14 cellular contexts compared by ENCODE assay signal in the genomic region with DNA sequence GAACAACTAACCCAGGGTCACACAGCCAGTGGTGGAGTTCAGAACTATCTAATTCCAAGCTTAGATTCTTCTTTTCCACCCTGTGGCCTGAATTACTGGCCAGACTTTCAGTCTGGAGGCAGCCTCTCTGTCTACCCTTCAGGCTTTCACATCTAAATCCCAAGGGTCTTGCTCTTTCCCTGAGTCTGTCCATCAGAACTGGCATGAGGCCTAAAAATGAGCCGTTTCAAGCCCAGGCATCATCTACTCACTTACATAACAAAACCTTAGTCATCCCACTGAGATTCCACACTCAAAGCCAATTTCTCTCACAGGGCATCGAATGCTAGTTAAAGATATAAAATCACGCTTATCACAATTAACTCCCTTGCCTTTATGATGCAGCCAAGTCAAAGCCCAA. TPM values are rescaled to one million over a fixed set of nuclear protein-coding genes. Genes with fewer than 3 reads are reported as not detected.
DNase-seq lines count a peak whose midpoint lies in the region; ATAC-seq and TF ChIP-seq lines count a peak whose summit lies in the region.
"Had no signal": no experiment of that assay in that cellular context is flagged by ENCODE, and none has a peak within 500 bp of the region (broad histone marks: within the 10 kb centered on the region; RNA-seq: fewer than 3 reads in every experiment).

No MANE protein-coding gene starts in this region.

- H3K27ac ChIP-seq in CD4-positive, alpha-beta memory T cell (ENCODE audit: low read depth, low read length): no peak overlapping the region
- no peak overlapping the region for H3K27ac ChIP-seq in smooth muscle cell (ENCODE audit: low read depth)
- H3K27ac ChIP-seq in Peyer's patch: no peak overlapping the region

- intact Hi-C loops in CD4-positive, alpha-beta memory T cell (cut with micrococcal nuclease): no loop called here
- intact Hi-C loops in sciatic nerve (cut with DNase I): no loop called here

- H3K9me3 Mint-ChIP-seq in CD4-positive, alpha-beta memory T cell: no peaks in the 10 kb centered on the region
- H3K9me3 Mint-ChIP-seq: activated CD4-positive, alpha-beta memory T cell treated with anti-CD3 and anti-CD28 coated beads for 36 hours; naive B cell; stimulated activated naive CD8-positive, alpha-beta T cell treated with anti-CD3 and anti-CD28 coated beads, Interleukin-15, amount 100 ng/mL, for 72 hours had no signal

- peak overlapping the region in 1 of 7 donors; percentile 28 for H3K27ac Mint-ChIP-seq in CD4-positive, alpha-beta memory T cell
- H3K27ac Mint-ChIP-seq: activated CD4-positive, alpha-beta memory T cell treated with anti-CD3 and anti-CD28 coated beads for 36 hours; naive B cell had no signal

- no peak for TF ChIP-seq POLR2A in Peyer's patch (IDR thresholded peaks at IDR 0.05)

- no peaks in the 10 kb centered on the region for H3F3A ChIP-seq in smooth muscle cell (ENCODE audit: low read depth)

- H3K4me3 ChIP-seq in CD4-positive, alpha-beta memory T cell (ENCODE audit: low read length in 2 of 2): no peak overlapping the region
- H3K4me3 ChIP-seq in smooth muscle cell (no peak overlapping the region), Peyer's patch (no peak overlapping the region)
- H3K4me3 ChIP-seq: GM12878 had no signal

- H2AFZ ChIP-seq in smooth muscle cell (ENCODE audit: low read depth): no peak overlapping the region

- H3K36me3 ChIP-seq in CD4-positive, alpha-beta memory T cell (ENCODE audit: insufficient read depth, low read length): no peaks in the 10 kb centered on the region
- H3K36me3 ChIP-seq in smooth muscle cell (ENCODE audit: low read depth) (no peaks in the 10 kb centered on the region), Peyer's patch (no peaks in the 10 kb centered on the region)

- H3K27me3 ChIP-seq in CD4-positive, alpha-beta memory T cell (ENCODE audit: insufficient read depth, low read length): peaks cover 12% of the 10 kb centered on the region
- H3K27me3 ChIP-seq in smooth muscle cell (ENCODE audit: low read depth): peaks cover 71% of the 10 kb centered on the region
- no peaks in the 10 kb centered on the region for H3K27me3 ChIP-seq in Peyer's patch

- CTCF ChIA-PET in CD4-positive, alpha-beta memory T cell (lab: Charles Lee; ENCODE audit: partially characterized antibody): interaction anchor here (1.1 to 1.8 kb wide), 4 partner anchors 19 to 406 kb away, joined by 3 read pairs; partner anchors contain the start of gene GNG2

- H3K79me2 ChIP-seq in smooth muscle cell (ENCODE audit: low read depth): no peaks in the 10 kb centered on the region

- peaks cover 42% of the 10 kb centered on the region for H3K4me1 ChIP-seq in CD4-positive, alpha-beta memory T cell (ENCODE audit: insufficient read depth, low read length)
- H3K4me1 ChIP-seq in smooth muscle cell (ENCODE audit: low read depth): no peaks in the 10 kb centered on the region
- H3K4me1 ChIP-seq in Peyer's patch: peaks cover 0 to 26% (median 5%) of the 10 kb centered on the region in 4 donors

- peak overlapping the region in 6 of 8 donors; percentile 35 to 98 (median 96) for H3K4me3 Mint-ChIP-seq in CD4-positive, alpha-beta memory T cell
- H3K4me3 Mint-ChIP-seq: stimulated activated naive CD8-positive, alpha-beta T cell treated with anti-CD3 and anti-CD28 coated beads, Interleukin-15, amount 100 ng/mL, for 72 hours had no signal

- H3K36me3 Mint-ChIP-seq in CD4-positive, alpha-beta memory T cell: peaks cover 3 to 7% of the 10 kb centered on the region in 2 donors
- H3K36me3 Mint-ChIP-seq: activated CD4-positive, alpha-beta memory T cell treated with anti-CD3 and anti-CD28 coated beads for 36 hours; naive B cell had no signal

- H3K9me3 ChIP-seq in CD4-positive, alpha-beta memory T cell (ENCODE audit: control insufficient read depth in 1 of 2, low read length in 2 of 2): no peaks in the 10 kb centered on the region
- no peaks in the 10 kb centered on the region for H3K9me3 ChIP-seq in smooth muscle cell (replicated peaks; ENCODE audit: low read depth)
- no peaks in the 10 kb centered on the region for H3K9me3 ChIP-seq in Peyer's patch

- no peaks in the 10 kb centered on the region for H4K20me1 ChIP-seq in smooth muscle cell (ENCODE audit: low read depth)

- H3K27me3 Mint-ChIP-seq in CD4-positive, alpha-beta memory T cell: peaks cover 12 to 19% of the 10 kb centered on the region in 2 donors

- POLR2A ChIA-PET in CD4-positive, alpha-beta memory T cell (lab: Charles Lee; ENCODE audit: partially characterized antibody): interaction anchor here (1.4 kb wide), 1 partner anchor 286 kb away, joined by 3 read pairs; the partner anchor contains the start of genes GPR137C and TXNDC16

- H3K4me2 ChIP-seq in smooth muscle cell: no peak overlapping the region

- H3K4me1 Mint-ChIP-seq in CD4-positive, alpha-beta memory T cell: peaks cover 31 to 61% (median 42%) of the 10 kb centered on the region in 4 donors

- DNase-seq in CD4-positive, alpha-beta memory T cell: no peak
- DNase-seq in NCI-H226 (peak; percentile 37), fibroblast of gingiva (ENCODE audit: low read depth) (peak; percentile 87), sciatic nerve (ENCODE audit: low spot score) (no peak), smooth muscle cell (lab: John Stamatoyannopoulos, UW; ENCODE audit: unreplicated experiment) (no peak), Peyer's patch (no peak), NCI-H1694 treated with DMSO at 0.1 percent for 48 hours (lab: John Stamatoyannopoulos, UW) (no peak)
- DNase-seq: activated CD4-positive, alpha-beta memory T cell treated with anti-CD3 and anti-CD28 coated beads for 36 hours; activated naive CD4-positive, alpha-beta T cell treated with anti-CD3 and anti-CD28 coated beads, Interleukin-2, amount 50 U/mL, for 16 hours; naive B cell; NCI-H1048; stimulated activated naive CD8-positive, alpha-beta T cell treated with anti-CD3 and anti-CD28 coated beads, Interleukin-15, amount 100 ng/mL, for 72 hours had no signal

- WGBS in smooth muscle cell (ENCODE audit: low lambda C conversion rate): 69% methylated on average over 3 of the region's 3 CpGs

- TF ChIP-seq CTCF in smooth muscle cell (IDR thresholded peaks at IDR 0.05; ENCODE audit: borderline replicate concordance, insufficient read depth, poor library complexity, severe bottlenecking) (no peak), Peyer's patch (IDR thresholded peaks at IDR 0.05) (no peak)

- H3K9ac ChIP-seq in smooth muscle cell (ENCODE audit: low read depth): no peak overlapping the region

- peak; percentile 86 for ATAC-seq in sciatic nerve
- no peak for ATAC-seq in HG03280 (IDR thresholded peaks at IDR 0.05; ENCODE audit: unreplicated experiment)
- ATAC-seq: GM12878; stimulated activated naive CD8-positive, alpha-beta T cell treated with anti-CD3 and anti-CD28 coated beads, Interleukin-15, amount 100 ng/mL, for 72 hours had no signal

RNA-seq across cellular contexts. Expression of gene PTGDR, which starts 1.3 kb away (rescaled TPM):
- 1 to 10 TPM; 1.9 to 2.1 TPM for total RNA-seq in CD4-positive, alpha-beta memory T cell
- polyA plus RNA-seq in CD4-positive, alpha-beta memory T cell: 1 to 10 TPM; 6.7 to 7.2 TPM
- total RNA-seq in sciatic nerve (4.2 TPM), smooth muscle cell (not detected in 2 replicates), Peyer's patch (1 to 10 TPM in 3 of 4 donors, not detected in 1; 1.4 to 3.8 (median 1.4) TPM)
- not detected in 2 replicates for polyA plus RNA-seq in smooth muscle cell
- total RNA-seq: GM12878 had no signal
- polyA plus RNA-seq: GM12878 had no signal

RNA-seq across cellular contexts. Expression of gene PTGER2, which starts 47.9 kb away (rescaled TPM):
- 10 to 100 TPM; 29.4 to 30.2 TPM for total RNA-seq in CD4-positive, alpha-beta memory T cell
- 100 to 1,000 TPM; 241 to 259 TPM for polyA plus RNA-seq in CD4-positive, alpha-beta memory T cell
- total RNA-seq in sciatic nerve (8.5 TPM), smooth muscle cell (17.7 and 36.4 TPM in 2 replicates), Peyer's patch (1 to 10 TPM; 2.7 to 6.4 (median 4.9) TPM)
- polyA plus RNA-seq in smooth muscle cell: 23.2 and 24.6 TPM in 2 replicates

Comparison
In these comparisons a context has a peak if more than half of its experiments do, and no peak if none do; other contexts are left out.
1. DNase-seq: peak in NCI-H226 (single experiment) and fibroblast of gingiva (single experiment); none in CD4-positive, alpha-beta memory T cell (0 of 5), sciatic nerve (single experiment), smooth muscle cell (single experiment), Peyer's patch (0 of 3) and NCI-H1694 treated with DMSO at 0.1 percent for 48 hours (single experiment).